Comparison of ENCODE assay signal across 13 cellular contexts in the genomic region with DNA sequence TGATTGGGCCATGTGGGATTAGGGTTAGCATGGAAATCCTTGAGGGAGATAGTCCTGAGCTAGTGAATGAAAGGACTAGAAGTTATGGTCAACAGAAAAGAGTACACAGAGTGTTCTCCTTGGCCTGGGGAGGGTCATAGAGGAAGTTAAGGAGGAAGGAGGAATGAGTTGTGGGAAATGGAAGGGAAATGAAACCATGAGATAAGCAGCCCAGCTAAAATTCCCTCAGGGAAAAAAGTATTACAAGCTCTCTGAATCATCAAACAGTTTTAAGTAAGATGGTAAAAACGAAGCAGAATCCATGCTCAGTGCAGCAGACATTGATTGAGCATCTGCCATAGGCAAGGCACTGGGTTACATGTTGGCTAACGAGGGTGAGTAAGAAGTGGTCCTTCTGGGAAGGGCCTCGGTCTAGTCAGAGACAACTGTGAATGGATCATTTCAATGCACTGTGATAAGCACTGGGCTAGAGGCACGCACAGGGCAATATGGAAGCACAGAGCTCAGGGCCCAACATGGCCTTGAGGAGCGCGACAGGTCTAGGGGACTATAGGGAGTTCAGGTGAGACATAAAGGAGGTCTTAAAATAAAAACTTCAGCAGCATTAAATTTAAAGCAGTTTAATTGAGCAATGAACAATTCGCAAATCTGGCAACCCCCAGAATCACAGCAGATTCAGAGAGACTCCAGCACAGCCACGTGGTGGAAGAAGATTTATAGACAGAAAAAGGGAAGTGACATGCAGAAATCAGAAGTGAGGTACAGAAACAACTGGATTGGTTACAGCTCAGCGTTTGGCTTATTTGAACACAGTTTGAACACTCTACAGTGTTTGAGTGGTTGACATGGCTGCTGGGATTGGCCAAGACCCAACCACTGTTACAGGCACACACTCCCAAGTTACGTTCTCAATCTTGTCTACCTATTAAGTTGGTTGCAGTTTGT.
DNase-seq lines count a peak whose midpoint lies in the region; ATAC-seq, FAIRE-seq and TF ChIP-seq lines count a peak whose summit lies in the region.
"Had no signal": no experiment of that assay in that cellular context is flagged by ENCODE, and none has a peak within 500 bp of the region (broad histone marks: within the 10 kb centered on the region; RNA-seq: fewer than 3 reads in every experiment).

No MANE protein-coding gene starts in this region.

- FAIRE-seq in K562 (lab: Jason Lieb, UNC): no peak
- FAIRE-seq in H54 (lab: Jason Lieb, UNC): no peak
- FAIRE-seq: frontal cortex had no signal

- no peak for TF ChIP-seq CTCF in K562 (IDR thresholded peaks at IDR 0.05 in 2 of 3, conservative IDR thresholded peaks at IDR 0.05 in 1 of 3; ENCODE audit: insufficient read depth in 2 of 3, low read depth in 1 of 3, low read length in 3 of 3)

- peaks cover 0 to 3% (median 0%) of the 10 kb centered on the region in 3 donors for H3K27me3 Mint-ChIP-seq in naive B cell

- peak; percentile 19 for DNase-seq in NAMALWA (ENCODE audit: low spot score)
- DNase-seq in K562 (ENCODE audit: extremely low read depth in 1 of 4, low spot score in 3 of 4): no peak
- DNase-seq in naive B cell: peak; percentile 61
- no peak for DNase-seq in NCI-H526 treated with DMSO at 0.1 percent for 48 hours (lab: John Stamatoyannopoulos, UW)
- no peak for DNase-seq in H54 (ENCODE audit: insufficient read length, low spot score)
- no peak for DNase-seq in cerebellar cortex (ENCODE audit: low spot score)
- DNase-seq: activated CD4-positive, alpha-beta T cell treated with anti-CD3 and anti-CD28 coated beads for 4 hours; amygdala; CD8-positive, alpha-beta memory T cell; NCI-H82 had no signal

- H3K4me2 ChIP-seq in BLaER1 (peak overlapping the region; percentile 29; the same call in 1 of the 2 replicates), K562 (ENCODE audit: insufficient read depth, low read length) (no peak overlapping the region)

- TF ChIP-seq POLR2A in K562 (conservative IDR thresholded peaks at IDR 0.05) (no peak), H54 (IDR thresholded peaks at IDR 0.05; ENCODE audit: low read depth, low read length) (no peak)

- no peaks in the 10 kb centered on the region for H3K9me1 ChIP-seq in K562 (ENCODE audit: control insufficient read depth, insufficient read depth, low read length)

- H3K27ac Mint-ChIP-seq in naive B cell: peak overlapping the region in 3 of 6 donors; percentile 19 to 52 (median 23)
- H3K27ac Mint-ChIP-seq: CD8-positive, alpha-beta memory T cell had no signal

- no peaks in the 10 kb centered on the region for H3K79me2 ChIP-seq in K562 (ENCODE audit: control insufficient read depth, insufficient read depth, low read length)

- no peaks in the 10 kb centered on the region for H3K36me3 ChIP-seq in BLaER1
- no peaks in the 10 kb centered on the region for H3K36me3 ChIP-seq in K562 (ENCODE audit: control insufficient read depth, insufficient read depth, low read length)

- CTCF ChIA-PET in K562 (lab: Yijun Ruan, JAX; ENCODE audit: low intra/inter-chr PET ratio): no interaction called here

- H3K27ac ChIP-seq in BLaER1 (no peak overlapping the region), K562 (ENCODE audit: extremely low read depth, low read depth, low read length) (no peak overlapping the region)

- TF ChIP-seq RAD21 in K562 (CRISPR knock-in tag; conservative IDR thresholded peaks at IDR 0.05 in 1 of 2, IDR thresholded peaks at IDR 0.05 in 1 of 2): peak in 1 of 2 experiments; percentile 9; a peak in 1 of 4 replicates

- BruUV-seq in K562 (replicated peaks; lab: Mats Ljungman, UMichigan): no TSS peak

- peaks cover 0 to 4% of the 10 kb centered on the region in 2 donors for H3K36me3 Mint-ChIP-seq in naive B cell
- H3K36me3 Mint-ChIP-seq: CD8-positive, alpha-beta memory T cell had no signal

- H3K4me1 ChIP-seq in BLaER1: peaks cover 13% of the 10 kb centered on the region
- H3K4me1 ChIP-seq in K562 (replicated peaks in 1 of 2; ENCODE audit: control insufficient read depth in 2 of 2, insufficient read depth in 2 of 2, low read length in 2 of 2): no peaks in the 10 kb centered on the region; a peak in 1 of 5 replicates

- H3K9me3 Mint-ChIP-seq in naive B cell: peaks cover 0 to 5% (median 0%) of the 10 kb centered on the region in 7 donors

- no peak overlapping the region for H3K4me3 ChIP-seq in BLaER1
- no peak overlapping the region for H3K4me3 ChIP-seq in K562

- H3K4me1 Mint-ChIP-seq in naive B cell: peaks cover 16 to 23% (median 18%) of the 10 kb centered on the region in 3 donors
- H3K4me1 Mint-ChIP-seq: CD8-positive, alpha-beta memory T cell had no signal

- H3K27me3 ChIP-seq in BLaER1 (no peaks in the 10 kb centered on the region), K562 (ENCODE audit: control insufficient read depth in 2 of 2, insufficient read depth in 2 of 2, low read length in 2 of 2) (no peaks in the 10 kb centered on the region)

- WGBS in K562 (ENCODE audit: insufficient coverage, low coverage, missing lambda C conversion rate): 28% methylated on average over 10 of the region's 10 CpGs

- no peak overlapping the region for H2AFZ ChIP-seq in K562 (ENCODE audit: low read depth, low read length)

- in situ Hi-C loops in K562 (cut with MboI): no loop called here

- intact Hi-C loops in K562 (cut with micrococcal nuclease): no loop called here

- no peaks in the 10 kb centered on the region for H3K9me3 ChIP-seq in BLaER1
- H3K9me3 ChIP-seq in K562 (replicated peaks; ENCODE audit: control insufficient read depth, insufficient read depth, low read depth, low read length): no peaks in the 10 kb centered on the region

- H3K9ac ChIP-seq in BLaER1: no peak overlapping the region
- H3K9ac ChIP-seq in K562 (ENCODE audit: insufficient read depth in 1 of 2, low read depth in 2 of 2, low read length in 2 of 2): no peak overlapping the region

- H3K4me3 Mint-ChIP-seq in naive B cell: peak overlapping the region in 6 of 8 donors; percentile 5 to 88 (median 28)
- H3K4me3 Mint-ChIP-seq: CD8-positive, alpha-beta memory T cell had no signal

- ATAC-seq in K562 (no peak), naive B cell (ENCODE audit: low read depth in 2 of 2) (peak; percentile 78 to 81), HG03432 (IDR thresholded peaks at IDR 0.05; ENCODE audit: unreplicated experiment) (no peak)

- POLR2A ChIA-PET in K562 (lab: Yijun Ruan, JAX): no interaction called here

- TF ChIP-seq EP300 in K562 (IDR thresholded peaks at IDR 0.05; ENCODE audit: low read length): no peak

- H4K20me1 ChIP-seq in BLaER1 (no peaks in the 10 kb centered on the region), K562 (replicated peaks; ENCODE audit: control insufficient read depth, insufficient read depth, low read length) (no peaks in the 10 kb centered on the region)

TF ChIP-seq in K562, 482 proteins besides CTCF, POLR2A, EP300 and RAD21 (continues in another document):
- TF ChIP-seq KDM1A (IDR thresholded peaks at IDR 0.05) (peak; percentile 71 to 84; a peak in 3 of 4 replicates), SMARCA5 (IDR thresholded peaks at IDR 0.05) (no peak), RBM25 (IDR thresholded peaks at IDR 0.05; ENCODE audit: low read depth, low read length, severe bottlenecking) (no peak), MEF2D (tag; conservative IDR thresholded peaks at IDR 0.05; ENCODE audit: low read depth) (no peak), NFE2 (IDR thresholded peaks at IDR 0.05; ENCODE audit: low read depth) (peak; percentile 62), FOXM1 (IDR thresholded peaks at IDR 0.05; ENCODE audit: low read depth) (peak; percentile 37; the same call in 1 of the 2 replicates), FOXM1 (CRISPR knock-in tag; IDR thresholded peaks at IDR 0.05; ENCODE audit: low read depth) (no peak), ZNF408 (CRISPR knock-in tag; IDR thresholded peaks at IDR 0.05; ENCODE audit: low read depth) (no peak), MEIS2 (IDR thresholded peaks at IDR 0.05; ENCODE audit: partially characterized antibody) (peak; percentile 81), TCF3 (CRISPR knock-in tag; IDR thresholded peaks at IDR 0.05) (no peak)
- TF ChIP-seq, protein P1, sequence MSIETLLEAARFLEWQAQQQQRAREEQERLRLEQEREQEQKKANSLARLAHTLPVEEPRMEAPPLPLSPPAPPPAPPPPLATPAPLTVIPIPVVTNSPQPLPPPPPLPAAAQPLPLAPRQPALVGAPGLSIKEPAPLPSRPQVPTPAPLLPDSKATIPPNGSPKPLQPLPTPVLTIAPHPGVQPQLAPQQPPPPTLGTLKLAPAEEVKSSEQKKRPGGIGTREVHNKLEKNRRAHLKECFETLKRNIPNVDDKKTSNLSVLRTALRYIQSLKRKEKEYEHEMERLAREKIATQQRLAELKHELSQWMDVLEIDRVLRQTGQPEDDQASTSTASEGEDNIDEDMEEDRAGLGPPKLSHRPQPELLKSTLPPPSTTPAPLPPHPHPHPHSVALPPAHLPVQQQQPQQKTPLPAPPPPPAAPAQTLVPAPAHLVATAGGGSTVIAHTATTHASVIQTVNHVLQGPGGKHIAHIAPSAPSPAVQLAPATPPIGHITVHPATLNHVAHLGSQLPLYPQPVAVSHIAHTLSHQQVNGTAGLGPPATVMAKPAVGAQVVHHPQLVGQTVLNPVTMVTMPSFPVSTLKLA (conservative IDR thresholded peaks at IDR 0.05): 0 out of 4 replicates have a peak, but pooled peaks of 1 of the 2 experiments have one; percentile 23
- TF ChIP-seq, protein P2, sequence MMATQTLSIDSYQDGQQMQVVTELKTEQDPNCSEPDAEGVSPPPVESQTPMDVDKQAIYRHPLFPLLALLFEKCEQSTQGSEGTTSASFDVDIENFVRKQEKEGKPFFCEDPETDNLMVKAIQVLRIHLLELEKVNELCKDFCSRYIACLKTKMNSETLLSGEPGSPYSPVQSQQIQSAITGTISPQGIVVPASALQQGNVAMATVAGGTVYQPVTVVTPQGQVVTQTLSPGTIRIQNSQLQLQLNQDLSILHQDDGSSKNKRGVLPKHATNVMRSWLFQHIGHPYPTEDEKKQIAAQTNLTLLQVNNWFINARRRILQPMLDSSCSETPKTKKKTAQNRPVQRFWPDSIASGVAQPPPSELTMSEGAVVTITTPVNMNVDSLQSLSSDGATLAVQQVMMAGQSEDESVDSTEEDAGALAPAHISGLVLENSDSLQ (IDR thresholded peaks at IDR 0.05): peak; percentile 73; the same call in 1 of the 2 replicates
- TF ChIP-seq, protein P3, sequence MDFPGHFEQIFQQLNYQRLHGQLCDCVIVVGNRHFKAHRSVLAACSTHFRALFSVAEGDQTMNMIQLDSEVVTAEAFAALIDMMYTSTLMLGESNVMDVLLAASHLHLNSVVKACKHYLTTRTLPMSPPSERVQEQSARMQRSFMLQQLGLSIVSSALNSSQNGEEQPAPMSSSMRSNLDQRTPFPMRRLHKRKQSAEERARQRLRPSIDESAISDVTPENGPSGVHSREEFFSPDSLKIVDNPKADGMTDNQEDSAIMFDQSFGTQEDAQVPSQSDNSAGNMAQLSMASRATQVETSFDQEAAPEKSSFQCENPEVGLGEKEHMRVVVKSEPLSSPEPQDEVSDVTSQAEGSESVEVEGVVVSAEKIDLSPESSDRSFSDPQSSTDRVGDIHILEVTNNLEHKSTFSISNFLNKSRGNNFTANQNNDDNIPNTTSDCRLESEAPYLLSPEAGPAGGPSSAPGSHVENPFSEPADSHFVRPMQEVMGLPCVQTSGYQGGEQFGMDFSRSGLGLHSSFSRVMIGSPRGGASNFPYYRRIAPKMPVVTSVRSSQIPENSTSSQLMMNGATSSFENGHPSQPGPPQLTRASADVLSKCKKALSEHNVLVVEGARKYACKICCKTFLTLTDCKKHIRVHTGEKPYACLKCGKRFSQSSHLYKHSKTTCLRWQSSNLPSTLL (IDR thresholded peaks at IDR 0.05): no peak

Comparison
In these comparisons a context has a peak if more than half of its experiments do, and no peak if none do; other contexts are left out.
1. DNase-seq: peak in NAMALWA (single experiment) and naive B cell (single experiment); none in K562 (0 of 4), NCI-H526 treated with DMSO at 0.1 percent for 48 hours (single experiment), H54 (single experiment) and cerebellar cortex (single experiment).
2. ATAC-seq: peak in naive B cell (2 of 2); none in K562 (single experiment) and HG03432 (single experiment).